Comparison of ENCODE assay signal across 29 cellular contexts in genomic region chr17:4955091-4955490, GRCh38. TPM values are rescaled to one million over a fixed set of nuclear protein-coding genes. Genes with fewer than 3 reads are reported as not detected.
"Had no signal": no experiment of that assay in that cellular context is flagged by ENCODE, and none has a peak within 500 bp of the region (broad histone marks: within the 10 kb centered on the region; RNA-seq: fewer than 3 reads in every experiment).

No MANE protein-coding gene starts in this region.

- H3K27ac ChIP-seq: brain microvascular endothelial cell, epithelial cell of prostate, esophagus squamous epithelium had no signal

- H3K27me3 ChIP-seq: ascending aorta, brain microvascular endothelial cell, esophagus squamous epithelium had no signal

- DNase-seq: activated CD4-positive, alpha-beta memory T cell treated with anti-CD3 and anti-CD28 coated beads for 36 hours; activated CD4-positive, alpha-beta T cell treated with anti-CD3 and anti-CD28 coated beads for 36 hours; activated CD4-positive, alpha-beta T cell treated with anti-CD3 and anti-CD28 coated beads, Interleukin-2, amount 10 ng/mL, durations not matched to agents 24 days and 14 days; activated CD4-positive, CD25-positive, alpha-beta regulatory T cell; activated CD4-positive, CD25-positive, alpha-beta regulatory T cell treated with anti-CD3 and anti-CD28 coated beads, Interleukin-2, amount 50 U/mL, for 72 hours; activated CD8-positive, alpha-beta memory T cell treated with anti-CD3 and anti-CD28 coated beads, Interleukin-2, amount 10 ng/mL, durations not matched to agents 7 days and 5 days; activated CD8-positive, alpha-beta memory T cell treated with anti-CD3 and anti-CD28 coated beads, Interleukin-2, amount 50 U/mL, for 4 hours; activated CD8-positive, alpha-beta T cell treated with anti-CD3 and anti-CD28 coated beads, Interleukin-2, amount 10 ng/mL, durations not matched to agents 7 days and 5 days; activated effector memory CD4-positive, alpha-beta T cell treated with anti-CD3 and anti-CD28 coated beads, Interleukin-2, amount 50 U/mL, for 16 hours; activated naive CD4-positive, alpha-beta T cell treated with anti-CD3 and anti-CD28 coated beads for 36 hours; activated naive CD8-positive, alpha-beta T cell treated with anti-CD3 and anti-CD28 coated beads, Interleukin-2, amount 10 ng/mL, durations not matched to agents 7 days and 5 days; activated T-cell treated with anti-CD3 and anti-CD28 coated beads, Interleukin-2, amount 50 U/mL, for 1 hour; activated T-cell treated with anti-CD3 and anti-CD28 coated beads, Interleukin-2, amount 50 U/mL, for 48 hours; brain microvascular endothelial cell; cortex of kidney; dermis blood vessel endothelial cell; effector CD4-positive, alpha-beta T cell; esophagus squamous epithelium; foreskin melanocyte; head of caudate nucleus; T-helper 1 cell; T-helper 17 cell; T1000 had no signal

- FAIRE-seq: colon, endometrium, endothelial cell of umbilical vein had no signal

- ATAC-seq: activated CD4-positive, alpha-beta T cell treated with anti-CD3 and anti-CD28 coated beads for 36 hours; activated CD8-positive, alpha-beta memory T cell treated with anti-CD3 and anti-CD28 coated beads, Interleukin-2, amount 10 ng/mL, durations not matched to agents 7 days and 5 days; activated CD8-positive, alpha-beta T cell treated with anti-CD3 and anti-CD28 coated beads, Interleukin-2, amount 10 ng/mL, durations not matched to agents 7 days and 5 days; activated naive CD4-positive, alpha-beta T cell treated with anti-CD3 and anti-CD28 coated beads, Interleukin-2, amount 50 U/mL, for 72 hours; T-helper 17 cell had no signal

- H3K9me3 ChIP-seq: ascending aorta, esophagus squamous epithelium had no signal

- H3K4me3 ChIP-seq: ascending aorta, esophagus squamous epithelium had no signal

RNA-seq across cellular contexts. Expression of gene ENO3, which starts 4.2 kb away (rescaled TPM):
- total RNA-seq: ascending aorta had no signal
